In the genomic region with DNA sequence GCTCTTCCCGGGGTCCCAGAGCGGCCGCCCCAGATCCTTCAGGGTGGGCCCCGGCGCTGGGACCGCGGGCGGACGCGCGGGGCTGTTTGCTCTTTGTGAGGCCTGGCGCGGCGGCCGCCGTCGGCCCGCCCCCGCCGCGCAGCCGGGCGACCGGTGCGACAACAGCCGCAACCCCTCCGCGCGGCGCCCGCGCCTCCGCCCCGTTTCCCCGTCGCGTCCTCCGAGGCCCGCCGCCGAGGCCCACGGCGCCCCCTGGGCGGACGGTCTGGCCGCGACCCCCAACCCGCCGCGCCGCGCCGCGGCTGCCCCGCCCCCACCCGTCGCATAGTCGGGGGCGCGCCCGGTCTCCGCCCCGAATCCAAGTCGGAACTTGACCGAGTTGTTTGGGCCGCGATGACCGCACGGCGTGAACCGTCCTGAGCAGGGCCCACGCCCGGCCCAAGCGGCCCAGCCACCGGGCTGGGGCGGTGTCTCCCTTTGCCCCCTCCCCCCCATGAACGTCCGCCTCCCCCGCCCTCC, we compare ENCODE assay signal across 7 cellular contexts. TPM values are rescaled to one million over a fixed set of nuclear protein-coding genes. Genes with fewer than 3 reads are reported as not detected.
DNase-seq lines count a peak whose midpoint lies in the region; ATAC-seq and TF ChIP-seq lines count a peak whose summit lies in the region.

No MANE protein-coding gene starts in this region.

- no peaks in the 10 kb centered on the region for H3K9me3 ChIP-seq in psoas muscle

- DNase-seq in activated T-cell treated with anti-CD3 and anti-CD28 coated beads for 48 hours (ENCODE audit: low read depth) (peak; percentile 31), germinal center (ENCODE audit: low spot score) (peak; percentile 41), psoas muscle (no peak)

- peaks cover 5 to 30% of the 10 kb centered on the region in 2 donors for H3K36me3 ChIP-seq in psoas muscle (ENCODE audit: insufficient read depth in 1 of 2, low read depth in 1 of 2)

- H3K27ac ChIP-seq in psoas muscle, result peak overlapping the region; percentile 100

- intact Hi-C loops in psoas muscle (cut with DNase I), result no loop called here

- ATAC-seq in GM18867 (IDR thresholded peaks at IDR 0.05; ENCODE audit: unreplicated experiment) (peak; percentile 2), HG03045 (IDR thresholded peaks at IDR 0.05; ENCODE audit: unreplicated experiment) (peak; percentile 6), psoas muscle (peak; percentile 5 to 26 (median 13)), GM18520 (IDR thresholded peaks at IDR 0.05; ENCODE audit: unreplicated experiment) (no peak), HG02870 (IDR thresholded peaks at IDR 0.05; ENCODE audit: unreplicated experiment) (no peak)

- TF ChIP-seq CTCF in psoas muscle (IDR thresholded peaks at IDR 0.05), result no peak

- WGBS in psoas muscle, 3 donors, result 0 to 1% (median 0%) methylated on average over 5 to 79 of the region's 79 CpGs

- no peaks in the 10 kb centered on the region for H3K27me3 ChIP-seq in psoas muscle (ENCODE audit: insufficient read depth in 3 of 3, low read length in 2 of 3)

- peak overlapping the region; percentile 94 for H3K4me3 ChIP-seq in psoas muscle

- peaks cover 36% of the 10 kb centered on the region for H3K4me1 ChIP-seq in psoas muscle

RNA-seq across cellular contexts. Expression of a gene that starts 0.4 kb away (rescaled TPM):
- total RNA-seq in psoas muscle, result 10 to 100 TPM; 48.0 to 98.0 (median 57.2) TPM
- polyA plus RNA-seq in psoas muscle, result 10 to 100 TPM; 23.2 to 55.4 (median 42.2) TPM

Comparison
In these comparisons a context has a peak if more than half of its experiments do, and no peak if none do; other contexts are left out.
1. ATAC-seq: peak in GM18867 (single experiment), HG03045 (single experiment) and psoas muscle (4 of 4); none in GM18520 (single experiment) and HG02870 (single experiment).
2. DNase-seq: peak in activated T-cell treated with anti-CD3 and anti-CD28 coated beads for 48 hours (single experiment) and germinal center (single experiment); none in psoas muscle (0 of 2).